ENCODE assay signal across 8 cellular contexts in genomic region chr17:44556854-44557606, GRCh38. TPM values are rescaled to one million over a fixed set of nuclear protein-coding genes. Genes with fewer than 3 reads are reported as not detected.
DNase-seq lines count a peak whose midpoint lies in the region; ATAC-seq and TF ChIP-seq lines count a peak whose summit lies in the region.

Gene FZD2, plus strand, starts transcription at chr17:44557484. Its CDS starts 205 bp downstream, at chr17:44557689.

- peaks cover 43% of the 10 kb centered on the region for H3K79me2 ChIP-seq in SK-N-SH (ENCODE audit: insufficient read depth)
- peaks cover 34% of the 10 kb centered on the region for H3K79me2 ChIP-seq in hepatocyte

- TF ChIP-seq CTCF in AG09309 (IDR thresholded peaks at IDR 0.05; ENCODE audit: control insufficient read depth, insufficient read depth, low read depth, low read length, missing control alignments) = no peak
- TF ChIP-seq CTCF in SK-N-SH (IDR thresholded peaks at IDR 0.05) = no peak
- TF ChIP-seq CTCF in astrocyte of the spinal cord (IDR thresholded peaks at IDR 0.05; ENCODE audit: low read depth, low read length) = no peak
- no peak for TF ChIP-seq CTCF in hepatocyte (IDR thresholded peaks at IDR 0.05; ENCODE audit: poor library complexity)

- H3K27ac ChIP-seq in SK-N-SH (ENCODE audit: low read depth in 2 of 2, low read length in 1 of 2) = peak within 1 kb of the TSS; percentile 92 to 96
- H3K27ac ChIP-seq in hepatocyte = peak within 1 kb of the TSS; percentile 92

- CTCF ChIA-PET in SK-N-SH (lab: Yijun Ruan, JAX) = interaction anchor here (0.7 to 5.2 kb wide), 5 partner anchors 9 to 24 kb away, joined by 3 to 23 read pairs (median 4); no protein-coding TSS in a partner anchor

- peak within 1 kb of the TSS; percentile 97 for H3K9ac ChIP-seq in SK-N-SH

- TF ChIP-seq RAD21 in SK-N-SH (IDR thresholded peaks at IDR 0.05; ENCODE audit: low read length) = no peak

- H3K4me1 ChIP-seq in SK-N-SH (ENCODE audit: control insufficient read depth in 1 of 2, insufficient read depth in 2 of 2, low read depth in 1 of 2, low read length in 1 of 2) (peaks cover 11 to 41% of the 10 kb centered on the region in 2 experiments; a peak in 3 of 4 replicates), hepatocyte (ENCODE audit: insufficient read depth) (peaks cover 9% of the 10 kb centered on the region)

- no peak for ATAC-seq in GM21390 (IDR thresholded peaks at IDR 0.05; ENCODE audit: unreplicated experiment)

- peak; percentile 96 for DNase-seq in AG09309 (ENCODE audit: low read depth)
- peak; percentile 80 for DNase-seq in GM19240 (ENCODE audit: insufficient read length, low spot score)
- DNase-seq in NCI-H1092 treated with DMSO at 0.1 percent for 48 hours (lab: John Stamatoyannopoulos, UW) = peak; percentile 89
- peak; percentile 95 for DNase-seq in SK-N-SH
- peak; percentile 100 for DNase-seq in astrocyte of the spinal cord (ENCODE audit: low read depth, low spot score)
- peak; percentile 94 for DNase-seq in hepatocyte (ENCODE audit: low spot score)
- peak; percentile 72 for DNase-seq in pulmonary artery endothelial cell (ENCODE audit: low read depth, low spot score)

- H3F3A ChIP-seq in SK-N-SH (replicated peaks; ENCODE audit: insufficient read depth) = peaks cover 7% of the 10 kb centered on the region

- TF ChIP-seq EP300 in SK-N-SH (IDR thresholded peaks at IDR 0.05; ENCODE audit: borderline replicate concordance in 1 of 2, low read depth in 1 of 2, low read length in 1 of 2) = peak in 1 of 2 experiments; percentile 27; a peak in 1 of 4 replicates

- peak within 1 kb of the TSS; percentile 84 for H3K4me2 ChIP-seq in SK-N-SH
- H3K4me2 ChIP-seq in hepatocyte = peak within 1 kb of the TSS; percentile 75

- H3K9me3 ChIP-seq in SK-N-SH (no peaks in the 10 kb centered on the region), hepatocyte (ENCODE audit: low read depth) (no peaks in the 10 kb centered on the region)

- H2AFZ ChIP-seq in SK-N-SH (ENCODE audit: low read depth) (peak within 1 kb of the TSS; percentile 89), hepatocyte (peak within 1 kb of the TSS; percentile 32)

- H3K9me2 ChIP-seq in SK-N-SH (no peaks in the 10 kb centered on the region), hepatocyte (replicated peaks; ENCODE audit: insufficient read depth) (no peaks in the 10 kb centered on the region)

- in situ Hi-C loops in astrocyte of the spinal cord (cut with HindIII; ENCODE audit: low sequenced_read_pairs) = no loop called here

- H3K4me3 ChIP-seq in AG09309 (ENCODE audit: control insufficient read depth, low read depth, low read length) = peak within 1 kb of the TSS; percentile 94
- H3K4me3 ChIP-seq in SK-N-SH (ENCODE audit: low read depth in 2 of 2, low read length in 1 of 2) = peak within 1 kb of the TSS; percentile 72 to 83
- H3K4me3 ChIP-seq in astrocyte of the spinal cord (ENCODE audit: low read depth, low read length) = peak within 1 kb of the TSS; percentile 71
- H3K4me3 ChIP-seq in hepatocyte = peak within 1 kb of the TSS; percentile 60

- H3K36me3 ChIP-seq in SK-N-SH (replicated peaks in 1 of 2; ENCODE audit: control insufficient read depth in 1 of 2, insufficient read depth in 2 of 2, low read length in 1 of 2) = peaks cover 3 to 4% of the 10 kb centered on the region in 2 experiments
- H3K36me3 ChIP-seq in hepatocyte (replicated peaks; ENCODE audit: insufficient read depth, low read depth) = no peaks in the 10 kb centered on the region

- H3K27me3 ChIP-seq in SK-N-SH (ENCODE audit: insufficient read depth) (no peaks in the 10 kb centered on the region), hepatocyte (peaks cover 2% of the 10 kb centered on the region)

- H4K20me1 ChIP-seq in SK-N-SH (ENCODE audit: insufficient read depth) (peaks cover 12% of the 10 kb centered on the region; the same call in 1 of the 2 replicates), hepatocyte (ENCODE audit: insufficient read depth, poor library complexity, severe bottlenecking) (peaks cover 5% of the 10 kb centered on the region)

- POLR2A ChIA-PET in SK-N-SH (lab: Yijun Ruan, JAX) = interaction anchor here (0.5 to 1.7 kb wide), 7 partner anchors 12 to 144 kb away, joined by 3 to 8 read pairs (median 4); partner anchors contain the start of gene GPATCH8

- 1% methylated on average over 38 of the region's 49 CpGs for WGBS in SK-N-SH (ENCODE audit: low lambda C conversion rate)
- WGBS in hepatocyte (ENCODE audit: low lambda C conversion rate, missing lambda C conversion rate) = under 1% methylated on average over 29 of the region's 49 CpGs

TF ChIP-seq in SK-N-SH, 30 proteins besides CTCF, POLR2A, EP300 and RAD21 (continues in another document):
- TF ChIP-seq JUND (IDR thresholded peaks at IDR 0.05) (no peak), RCOR1 (IDR thresholded peaks at IDR 0.05; ENCODE audit: low read length) (no peak), POLR2AphosphoS5 (IDR thresholded peaks at IDR 0.05; ENCODE audit: low read depth, low read length) (peak; percentile 44; the same call in 1 of the 2 replicates), MEF2A (IDR thresholded peaks at IDR 0.05; ENCODE audit: borderline replicate concordance, low read depth) (no peak; the same call in 1 of the 2 replicates), FOSL2 (IDR thresholded peaks at IDR 0.05; ENCODE audit: borderline replicate concordance, low read depth) (no peak), USF1 (IDR thresholded peaks at IDR 0.05; ENCODE audit: borderline replicate concordance, low read depth) (no peak), ELF1 (IDR thresholded peaks at IDR 0.05) (no peak), MAX (IDR thresholded peaks at IDR 0.05; ENCODE audit: low read depth) (peak; percentile 54; the same call in 1 of the 2 replicates), GATA2 (CRISPR knock-in tag; IDR thresholded peaks at IDR 0.05) (no peak), RFX5 (IDR thresholded peaks at IDR 0.05; ENCODE audit: low read length) (peak; percentile 81), TAF1 (IDR thresholded peaks at IDR 0.05; ENCODE audit: borderline replicate concordance, low read depth, low read length) (peak; percentile 71), TCF12 (IDR thresholded peaks at IDR 0.05) (peak; percentile 33), RXRA (IDR thresholded peaks at IDR 0.05; ENCODE audit: borderline replicate concordance, low read depth) (0 out of 2 replicates have a peak, but pooled peaks have one; percentile 4), TEAD4 (IDR thresholded peaks at IDR 0.05; ENCODE audit: borderline replicate concordance, insufficient read depth) (no peak), ZBTB33 (IDR thresholded peaks at IDR 0.05; ENCODE audit: borderline replicate concordance, low read depth) (no peak), SIN3A (IDR thresholded peaks at IDR 0.05; ENCODE audit: borderline replicate concordance, low read depth, low read length) (no peak)

RNA-seq across cellular contexts. Expression of gene FZD2, which starts in this region (rescaled TPM):
- 28.9 and 35.1 TPM in 2 replicates for polyA plus RNA-seq in SK-N-SH (2012; rRNA removed)
- 12.4 and 23.5 TPM in 2 replicates for polyA plus RNA-seq in SK-N-SH (2012; cell fraction: cytosol; rRNA removed)
- 17.0 and 19.2 TPM in 2 replicates for polyA plus RNA-seq in SK-N-SH (2012; cell fraction: nucleus; rRNA removed)
- 19.9 and 22.9 TPM in 2 replicates for total RNA-seq in hepatocyte
- 31.3 and 35.5 TPM in 2 replicates for polyA plus RNA-seq in hepatocyte
- 0.79 and 0.88 TPM in 2 replicates for total RNA-seq in pulmonary artery endothelial cell

Comparison
In these comparisons a context has a peak if more than half of its experiments do, and no peak if none do; other contexts are left out.
1. RNA of gene FZD2 (total RNA-seq): 19.9 to 22.9 TPM in hepatocyte; 0.79 to 0.88 TPM in pulmonary artery endothelial cell; every median in the first group is over 10 times any median in the second.
2. Peak in DNase-seq in pulmonary artery endothelial cell; RNA of the gene not detected or under 1 TPM.
3. Peak in every context shown above with its lines, with median percentiles within 50 percentile points of each other: DNase-seq and H3K4me3 ChIP-seq.